ENCODE assay signal across 8 cellular contexts in genomic region chr2:36967236-36967876, GRCh38. TPM values are rescaled to one million over a fixed set of nuclear protein-coding genes. Genes with fewer than 3 reads are reported as not detected.
DNase-seq lines count a peak whose midpoint lies in the region; ATAC-seq, FAIRE-seq and TF ChIP-seq lines count a peak whose summit lies in the region.

No MANE protein-coding gene starts in this region.

- peak overlapping the region; percentile 92 for H3K27ac Mint-ChIP-seq in activated CD8-positive, alpha-beta T cell treated with anti-CD3 and anti-CD28 coated beads, Interleukin-2, amount 10 ng/mL, durations not matched to agents 7 days and 5 days
- H3K27ac Mint-ChIP-seq in stimulated activated naive B cell treated with anti-CD40 and anti-IgM and Interleukin-4, amounts not matched to agents 10 μg/mL and 1 μg/mL and 100 μg/mL, for 72 hours: peak overlapping the region; percentile 99

- H3K4me3 ChIP-seq in A549 (peak overlapping the region; percentile 96), H7 (ENCODE audit: insufficient read depth, low read depth, low read length) (peak overlapping the region; percentile 60), iPS-20b (ENCODE audit: low read length) (peak overlapping the region; percentile 71)

- H3K27ac ChIP-seq in A549: peak overlapping the region; percentile 77 to 90
- no peak overlapping the region for H3K27ac ChIP-seq in iPS-20b (ENCODE audit: low read length)

- TF ChIP-seq EP300 in A549 (IDR thresholded peaks at IDR 0.05): no peak

- no peaks in the 10 kb centered on the region for H3K36me3 ChIP-seq in H7 (replicated peaks; ENCODE audit: control insufficient read depth, insufficient read depth, low read length)
- H3K36me3 ChIP-seq in iPS-20b (ENCODE audit: insufficient read depth, low read depth, low read length): no peaks in the 10 kb centered on the region

- DNase-seq in A549 (ENCODE audit: low read depth in 1 of 2, low spot score in 1 of 2) (no peak), H7 (no peak), amygdala (lab: John Stamatoyannopoulos, UW) (no peak)
- DNase-seq in activated CD8-positive, alpha-beta T cell treated with anti-CD3 and anti-CD28 coated beads, Interleukin-2, amount 10 ng/mL, durations not matched to agents 7 days and 5 days: no peak
- no peak for DNase-seq in stimulated activated naive B cell treated with anti-CD40 and anti-IgM and Interleukin-4, amounts not matched to agents 10 μg/mL and 1 μg/mL and 100 μg/mL, for 72 hours
- DNase-seq in activated CD4-positive, alpha-beta T cell treated with anti-CD3 and anti-CD28 coated beads, Interleukin-2, amount 50 U/mL, for 48 hours: no peak

- H3K9me3 Mint-ChIP-seq in activated CD8-positive, alpha-beta T cell treated with anti-CD3 and anti-CD28 coated beads, Interleukin-2, amount 10 ng/mL, durations not matched to agents 7 days and 5 days (ENCODE audit: insufficient read depth): no peaks in the 10 kb centered on the region
- no peaks in the 10 kb centered on the region for H3K9me3 Mint-ChIP-seq in stimulated activated naive B cell treated with anti-CD40 and anti-IgM and Interleukin-4, amounts not matched to agents 10 μg/mL and 1 μg/mL and 100 μg/mL, for 72 hours

- H3K9ac ChIP-seq in iPS-20b (ENCODE audit: low read depth, low read length): peak overlapping the region; percentile 66; the same call in 1 of the 2 replicates

- no peak for TF ChIP-seq POLR2A in A549 (IDR thresholded peaks at IDR 0.05; ENCODE audit: low read length)

- CTCF ChIA-PET in A549 (lab: Yijun Ruan, JAX): interaction anchor here (0.7 to 1.6 kb wide), 2 partner anchors 9 to 49 kb away, joined by 3 read pairs; no protein-coding TSS in a partner anchor
- CTCF ChIA-PET in activated CD8-positive, alpha-beta T cell treated with anti-CD3 and anti-CD28 coated beads, Interleukin-2, amount 10 ng/mL, durations not matched to agents 7 days and 5 days (lab: Charles Lee): no interaction called here

- TF ChIP-seq CTCF in A549 (IDR thresholded peaks at IDR 0.05): no peak

- no peaks in the 10 kb centered on the region for H3K27me3 ChIP-seq in H7 (ENCODE audit: control insufficient read depth, insufficient read depth, low read length)
- H3K27me3 ChIP-seq in iPS-20b (ENCODE audit: insufficient read depth, low read length): peaks cover 9% of the 10 kb centered on the region; the same call in 1 of the 2 replicates

- peak overlapping the region; percentile 73 for H3K4me2 ChIP-seq in A549

- H3K4me1 Mint-ChIP-seq in activated CD8-positive, alpha-beta T cell treated with anti-CD3 and anti-CD28 coated beads, Interleukin-2, amount 10 ng/mL, durations not matched to agents 7 days and 5 days (ENCODE audit: low read depth): peaks cover 39% of the 10 kb centered on the region
- peaks cover 15 to 39% of the 10 kb centered on the region in 2 donors for H3K4me1 Mint-ChIP-seq in stimulated activated naive B cell treated with anti-CD40 and anti-IgM and Interleukin-4, amounts not matched to agents 10 μg/mL and 1 μg/mL and 100 μg/mL, for 72 hours

- 57% methylated on average over 15 of the region's 15 CpGs for WGBS in A549 (ENCODE audit: missing lambda C conversion rate)

- H3K9me3 ChIP-seq in A549 (no peaks in the 10 kb centered on the region), iPS-20b (ENCODE audit: insufficient read depth, low read depth, low read length) (no peaks in the 10 kb centered on the region)

- POLR2A ChIA-PET in A549 (lab: Yijun Ruan, JAX): interaction anchor here (1.2 kb wide), 1 partner anchor 16 kb away, joined by 5 read pairs; no protein-coding TSS in a partner anchor
- POLR2A ChIA-PET in activated CD8-positive, alpha-beta T cell treated with anti-CD3 and anti-CD28 coated beads, Interleukin-2, amount 10 ng/mL, durations not matched to agents 7 days and 5 days (lab: Charles Lee): interaction anchor here (0.5 to 2.3 kb wide), 6 partner anchors 8 to 678 kb away, joined by 3 to 7 read pairs (median 4); partner anchors contain the start of genes EIF2AK2 and GPATCH11

- H3K4me3 Mint-ChIP-seq in activated CD8-positive, alpha-beta T cell treated with anti-CD3 and anti-CD28 coated beads, Interleukin-2, amount 10 ng/mL, durations not matched to agents 7 days and 5 days: peak overlapping the region; percentile 93
- peak overlapping the region; percentile 96 to 97 for H3K4me3 Mint-ChIP-seq in stimulated activated naive B cell treated with anti-CD40 and anti-IgM and Interleukin-4, amounts not matched to agents 10 μg/mL and 1 μg/mL and 100 μg/mL, for 72 hours

- peaks cover 21% of the 10 kb centered on the region for H3K4me1 ChIP-seq in A549
- H3K4me1 ChIP-seq in iPS-20b (ENCODE audit: insufficient read depth, low read length): peaks cover 32% of the 10 kb centered on the region

- no peak for FAIRE-seq in A549 (lab: Jason Lieb, UNC)

- ATAC-seq in A549: no peak
- no peak for ATAC-seq in activated CD8-positive, alpha-beta T cell treated with anti-CD3 and anti-CD28 coated beads, Interleukin-2, amount 10 ng/mL, durations not matched to agents 7 days and 5 days
- ATAC-seq in stimulated activated naive B cell treated with anti-CD40 and anti-IgM and Interleukin-4, amounts not matched to agents 10 μg/mL and 1 μg/mL and 100 μg/mL, for 72 hours (replicated peaks): no peak
- ATAC-seq in GM21619 (IDR thresholded peaks at IDR 0.05; ENCODE audit: unreplicated experiment): no peak

- H3K27me3 Mint-ChIP-seq in activated CD8-positive, alpha-beta T cell treated with anti-CD3 and anti-CD28 coated beads, Interleukin-2, amount 10 ng/mL, durations not matched to agents 7 days and 5 days (ENCODE audit: low read depth): no peaks in the 10 kb centered on the region
- no peaks in the 10 kb centered on the region for H3K27me3 Mint-ChIP-seq in stimulated activated naive B cell treated with anti-CD40 and anti-IgM and Interleukin-4, amounts not matched to agents 10 μg/mL and 1 μg/mL and 100 μg/mL, for 72 hours

- H3K36me3 Mint-ChIP-seq in activated CD8-positive, alpha-beta T cell treated with anti-CD3 and anti-CD28 coated beads, Interleukin-2, amount 10 ng/mL, durations not matched to agents 7 days and 5 days (ENCODE audit: low read depth): peaks cover 8% of the 10 kb centered on the region
- H3K36me3 Mint-ChIP-seq in stimulated activated naive B cell treated with anti-CD40 and anti-IgM and Interleukin-4, amounts not matched to agents 10 μg/mL and 1 μg/mL and 100 μg/mL, for 72 hours: peaks cover 7 to 8% of the 10 kb centered on the region in 2 donors

- TF ChIP-seq RAD21 in A549 (conservative IDR thresholded peaks at IDR 0.05 in 1 of 2, IDR thresholded peaks at IDR 0.05 in 1 of 2): no peak

TF ChIP-seq in A549, 52 proteins besides CTCF, POLR2A, EP300 and RAD21:
- TF ChIP-seq MAX (IDR thresholded peaks at IDR 0.05) (no peak), CHD2 (IDR thresholded peaks at IDR 0.05; ENCODE audit: low read length, partially characterized antibody) (no peak), ZNF302 (CRISPR knock-in tag; IDR thresholded peaks at IDR 0.05) (no peak), NPAS2 (CRISPR knock-in tag; IDR thresholded peaks at IDR 0.05; ENCODE audit: borderline replicate concordance) (no peak), FOXS1 (CRISPR knock-in tag; IDR thresholded peaks at IDR 0.05) (no peak), PHF8 (IDR thresholded peaks at IDR 0.05; ENCODE audit: borderline replicate concordance, low read depth) (0 out of 2 replicates have a peak, but pooled peaks have one; percentile 8), RNF2 (IDR thresholded peaks at IDR 0.05; ENCODE audit: borderline replicate concordance, low read depth) (0 out of 2 replicates have a peak, but pooled peaks have one; percentile 8)

RNA-seq across cellular contexts. Expression of gene STRN, which starts 1.0 kb away (rescaled TPM):
- polyA plus RNA-seq in A549 (2011; rRNA removed) (31.8 and 36.0 TPM in 2 replicates), A549 (2017; fragmentation: RNase III; extraction: RNeasy Plus Mini Kit Qiagen cat#74134 plus additional on column Dnase treatment) (13.1 to 13.9 TPM (median 13.2 TPM) in 3 replicates)
- 6.3 and 7.4 TPM in 2 replicates for polyA plus RNA-seq in A549 (2012; cell fraction: cytosol; rRNA removed)
- 4.0 and 4.1 TPM in 2 replicates for polyA plus RNA-seq in A549 (2012; cell fraction: nucleus; rRNA removed)
- polyA minus RNA-seq in A549 (2011; rRNA and poly(A)+ RNA removed): 34.3 and 34.9 TPM in 2 replicates
- 17.4 and 17.9 TPM in 2 replicates for total RNA-seq in H7 (2014; rRNA removed; shearing (Covaris generic))
- total RNA-seq in activated CD8-positive, alpha-beta T cell treated with anti-CD3 and anti-CD28 coated beads, Interleukin-2, amount 10 ng/mL, durations not matched to agents 7 days and 5 days: 10 to 100 TPM; 35.8 to 38.1 TPM
